In genomic region chr10:69898524-69898923, GRCh38 we compare ENCODE assay signal across 19 cellular contexts.
"Had no signal": no experiment of that assay in that cellular context is flagged by ENCODE, and none has a peak within 500 bp of the region (broad histone marks: within the 10 kb centered on the region; RNA-seq: fewer than 3 reads in every experiment).

No MANE protein-coding gene starts in this region.

- H3K27me3 ChIP-seq: ovary, uterus had no signal

- ATAC-seq: activated T-cell treated with anti-CD3 and anti-CD28 coated beads, Interleukin-2, amount 50 U/mL, for 4 hours had no signal

- H3K4me1 Mint-ChIP-seq: activated naive CD4-positive, alpha-beta T cell treated with anti-CD3 and anti-CD28 coated beads, Interleukin-2, amount 10 ng/mL, durations not matched to agents 7 days and 5 days; central memory CD8-positive, alpha-beta T cell; immature natural killer cell had no signal

- H3K36me3 Mint-ChIP-seq: activated naive CD4-positive, alpha-beta T cell treated with anti-CD3 and anti-CD28 coated beads, Interleukin-2, amount 10 ng/mL, durations not matched to agents 7 days and 5 days had no signal

- H3K36me3 ChIP-seq: ovary, uterus had no signal

- H3K4me1 ChIP-seq: uterus had no signal

- H3K4me3 Mint-ChIP-seq: activated naive CD4-positive, alpha-beta T cell treated with anti-CD3 and anti-CD28 coated beads, Interleukin-2, amount 10 ng/mL, durations not matched to agents 7 days and 5 days; activated T-cell treated with anti-CD3 and anti-CD28 coated beads, Interleukin-2, amount 50 U/mL, for 4 hours; central memory CD8-positive, alpha-beta T cell; immature natural killer cell had no signal

- H3K9me3 ChIP-seq: ovary, uterus had no signal

- H3K9me3 Mint-ChIP-seq: activated naive CD4-positive, alpha-beta T cell treated with anti-CD3 and anti-CD28 coated beads, Interleukin-2, amount 10 ng/mL, durations not matched to agents 7 days and 5 days; activated T-cell treated with anti-CD3 and anti-CD28 coated beads, Interleukin-2, amount 50 U/mL, for 4 hours; central memory CD8-positive, alpha-beta T cell; immature natural killer cell had no signal

- H3K27ac ChIP-seq: coronary artery, ovary, uterus had no signal

- H3K4me3 ChIP-seq: coronary artery, lung, ovary, uterus had no signal

- H3K27me3 Mint-ChIP-seq: central memory CD8-positive, alpha-beta T cell had no signal

- DNase-seq: activated CD4-positive, alpha-beta T cell treated with anti-CD3 and anti-CD28 coated beads, Interleukin-2, amount 50 U/mL, for 1 hour; activated CD4-positive, CD25-positive, alpha-beta regulatory T cell treated with anti-CD3 and anti-CD28 coated beads, Interleukin-2, amount 50 U/mL, for 72 hours; activated CD8-positive, alpha-beta memory T cell treated with anti-CD3 and anti-CD28 coated beads, Interleukin-2, amount 50 U/mL, for 4 hours; activated naive CD4-positive, alpha-beta T cell treated with anti-CD3 and anti-CD28 coated beads, Interleukin-2, amount 10 ng/mL, durations not matched to agents 7 days and 5 days; activated T-cell treated with anti-CD3 and anti-CD28 coated beads, Interleukin-2, amount 50 U/mL, for 4 hours; aorta; erythroblast; foreskin melanocyte; head of caudate nucleus; immature natural killer cell; kidney glomerular epithelial cell; ovary; stimulated activated CD8-positive, alpha-beta memory T cell treated with anti-CD3 and anti-CD28 coated beads, Interleukin-4, amount 100 ng/mL, for 48 hours; stimulated activated naive CD4-positive, alpha-beta T cell; T1000; uterus had no signal

- H3K27ac Mint-ChIP-seq: activated naive CD4-positive, alpha-beta T cell treated with anti-CD3 and anti-CD28 coated beads, Interleukin-2, amount 10 ng/mL, durations not matched to agents 7 days and 5 days had no signal
